ENCODE assay signal across 9 cellular contexts in the genomic region with DNA sequence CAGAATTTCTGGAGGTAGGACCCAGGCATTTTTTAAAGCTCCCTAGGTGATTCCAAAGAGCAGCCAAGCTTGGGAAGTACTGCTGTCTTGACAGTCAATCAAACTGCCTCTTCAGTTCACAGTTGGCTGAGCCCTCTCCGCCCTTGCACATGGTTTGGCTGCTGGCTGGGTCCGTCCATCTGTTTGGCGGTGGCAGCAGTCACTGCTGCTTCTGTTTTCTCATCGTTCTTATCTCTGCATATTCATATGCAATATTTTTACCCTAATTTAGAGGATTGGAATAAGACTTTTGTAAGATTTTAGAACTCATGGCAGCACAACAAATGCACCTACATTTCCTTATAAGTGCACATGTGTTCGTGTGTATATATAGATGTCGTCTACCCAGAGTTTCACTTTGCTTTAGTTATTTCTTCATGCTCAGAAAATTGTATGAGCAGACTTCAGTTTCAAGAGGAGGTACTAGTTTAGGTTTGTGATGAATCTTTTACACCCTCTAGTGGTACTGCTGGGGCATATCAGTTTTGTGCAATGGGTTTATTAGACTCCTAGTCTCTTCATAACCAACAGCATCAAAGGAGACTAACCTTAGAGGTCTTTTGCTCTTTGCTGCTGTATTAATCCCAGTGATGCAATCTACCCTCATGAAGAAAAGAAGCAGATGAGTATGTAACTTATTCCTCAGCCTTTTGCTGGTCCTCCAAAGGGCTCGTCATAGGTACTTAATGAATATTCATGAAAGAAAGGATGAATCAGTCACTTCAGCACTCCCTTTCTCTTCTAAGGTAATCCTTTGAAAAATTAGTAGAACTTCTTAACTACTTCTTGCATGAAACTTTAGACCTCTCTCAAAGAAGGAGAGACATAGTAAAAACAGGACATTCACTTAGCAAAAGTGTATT. TPM values are rescaled to one million over a fixed set of nuclear protein-coding genes. Genes with fewer than 3 reads are reported as not detected.
DNase-seq lines count a peak whose midpoint lies in the region; ATAC-seq and TF ChIP-seq lines count a peak whose summit lies in the region.
"Had no signal": no experiment of that assay in that cellular context is flagged by ENCODE, and none has a peak within 500 bp of the region (broad histone marks: within the 10 kb centered on the region; RNA-seq: fewer than 3 reads in every experiment).

No MANE protein-coding gene starts in this region.

- RAD21 ChIA-PET in HCT116 (lab: Charles Lee; ENCODE audit: low non-redundant PET in 1 of 2, low total read pairs in 2 of 2, uncharacterized antibody in 2 of 2, unreplicated experiment in 2 of 2): no interaction called here

- no peaks in the 10 kb centered on the region for H3K9me3 Mint-ChIP-seq in chondrocyte (ENCODE audit: low read depth)

- POLR2A ChIA-PET in AG04449 (lab: Yijun Ruan, JAX): no interaction called here
- POLR2A ChIA-PET in HCT116 (lab: Charles Lee): no interaction called here

- no peaks in the 10 kb centered on the region for H3K36me3 ChIP-seq in HCT116 (ENCODE audit: control insufficient read depth in 1 of 2, insufficient read depth in 2 of 2, low read length in 2 of 2)
- no peaks in the 10 kb centered on the region for H3K36me3 ChIP-seq in Peyer's patch
- H3K36me3 ChIP-seq in right lobe of liver: no peaks in the 10 kb centered on the region
- H3K36me3 ChIP-seq in tibial nerve: no peaks in the 10 kb centered on the region
- H3K36me3 ChIP-seq: SJSA1 had no signal

- no peaks in the 10 kb centered on the region for H3K36me3 Mint-ChIP-seq in chondrocyte (ENCODE audit: low read depth)

- H3K9ac ChIP-seq in HCT116 (ENCODE audit: low read length): no peak overlapping the region

- TF ChIP-seq RAD21 in HCT116 (IDR thresholded peaks at IDR 0.05; ENCODE audit: low read depth): peak; percentile 79

- H3K4me3 Mint-ChIP-seq in chondrocyte (ENCODE audit: unreplicated experiment): peak overlapping the region; percentile 45

- H3K27me3 ChIP-seq in HCT116 (ENCODE audit: insufficient read depth, low read length): peaks cover 83% of the 10 kb centered on the region
- H3K27me3 ChIP-seq in Peyer's patch: no peaks in the 10 kb centered on the region
- H3K27me3 ChIP-seq in right lobe of liver: no peaks in the 10 kb centered on the region
- no peaks in the 10 kb centered on the region for H3K27me3 ChIP-seq in tibial nerve
- H3K27me3 ChIP-seq: SJSA1 had no signal

- H4K20me1 ChIP-seq in HCT116 (ENCODE audit: insufficient read depth): no peaks in the 10 kb centered on the region

- peak; percentile 74 for TF ChIP-seq CTCF in AG04449 (IDR thresholded peaks at IDR 0.05; ENCODE audit: insufficient read depth, low read length, missing control alignments)
- TF ChIP-seq CTCF in GM10266 (IDR thresholded peaks at IDR 0.05; ENCODE audit: control insufficient read depth, insufficient read depth, low read depth, missing control alignments): peak; percentile 82
- peak; percentile 63 to 88 (median 79) for TF ChIP-seq CTCF in HCT116 (IDR thresholded peaks at IDR 0.05 in 2 of 3, conservative IDR thresholded peaks at IDR 0.05 in 1 of 3; ENCODE audit: borderline replicate concordance in 1 of 3, insufficient read depth in 1 of 3, low read depth in 2 of 3, low read length in 2 of 3)
- TF ChIP-seq CTCF in Peyer's patch (IDR thresholded peaks at IDR 0.05): peak; percentile 21 to 70 (median 60)
- TF ChIP-seq CTCF in chondrocyte (IDR thresholded peaks at IDR 0.05): peak; percentile 92
- peak; percentile 70 to 81 (median 76) for TF ChIP-seq CTCF in right lobe of liver (IDR thresholded peaks at IDR 0.05)
- TF ChIP-seq CTCF in tibial nerve (IDR thresholded peaks at IDR 0.05): peak; percentile 73 to 81 (median 78)

- H3K4me2 ChIP-seq in HCT116 (ENCODE audit: low read length): peak overlapping the region; percentile 38

- TF ChIP-seq POLR2A in HCT116 (IDR thresholded peaks at IDR 0.05; ENCODE audit: borderline replicate concordance, extremely low read depth, insufficient read depth, insufficient read length) (no peak), Peyer's patch (IDR thresholded peaks at IDR 0.05) (no peak), right lobe of liver (IDR thresholded peaks at IDR 0.05) (no peak), tibial nerve (IDR thresholded peaks at IDR 0.05) (no peak)

- peak; percentile 62 for DNase-seq in AG04449 (ENCODE audit: low read depth, low spot score)
- DNase-seq in GM10266 (ENCODE audit: extremely low spot score): peak; percentile 61
- DNase-seq in HCT116 (ENCODE audit: low read depth, low spot score): peak; percentile 39
- DNase-seq in LHCN-M2 (ENCODE audit: low read depth): peak; percentile 77
- peak in 1 of 3 donors; percentile 39 for DNase-seq in Peyer's patch
- no peak for DNase-seq in chondrocyte (ENCODE audit: low spot score)
- no peak for DNase-seq in right lobe of liver
- DNase-seq in tibial nerve (ENCODE audit: low spot score in 2 of 2): peak in 1 of 2 donors; percentile 7

- intact Hi-C loops in HCT116 (cut with micrococcal nuclease): loop anchor here (1.0 to 5.0 kb wide), 4 partner anchors 146 to 1649 kb away; no protein-coding TSS in a partner anchor
- intact Hi-C loops in right lobe of liver (cut with DNase I): no loop called here

- peaks cover 7% of the 10 kb centered on the region for H3K4me1 Mint-ChIP-seq in chondrocyte (ENCODE audit: low read depth)

- H3K4me1 ChIP-seq in HCT116 (ENCODE audit: control insufficient read depth in 1 of 2, insufficient read depth in 2 of 2, low read length in 2 of 2) (no peaks in the 10 kb centered on the region), Peyer's patch (peaks cover 0 to 4% (median 0%) of the 10 kb centered on the region in 4 donors), right lobe of liver (no peaks in the 10 kb centered on the region), tibial nerve (peaks cover 0 to 6% (median 2%) of the 10 kb centered on the region in 4 donors)
- H3K4me1 ChIP-seq: SJSA1 had no signal

- no peak overlapping the region for H3K27ac ChIP-seq in HCT116 (ENCODE audit: low read depth, low read length)
- no peak overlapping the region for H3K27ac ChIP-seq in Peyer's patch
- no peak overlapping the region for H3K27ac ChIP-seq in right lobe of liver
- no peak overlapping the region for H3K27ac ChIP-seq in tibial nerve
- H3K27ac ChIP-seq: SJSA1 had no signal

- H3K27me3 Mint-ChIP-seq in chondrocyte (ENCODE audit: low read depth): peaks cover 6% of the 10 kb centered on the region

- no peak overlapping the region for H3K27ac Mint-ChIP-seq in chondrocyte (ENCODE audit: unreplicated experiment)

- BruUV-seq in HCT116 (replicated peaks; lab: Mats Ljungman, UMichigan): no TSS peak

- no peaks in the 10 kb centered on the region for H3K79me2 ChIP-seq in HCT116 (ENCODE audit: insufficient read depth, low read length)

- H3K4me3 ChIP-seq in AG04449 (ENCODE audit: low read depth, low read length): peak overlapping the region; percentile 44
- H3K4me3 ChIP-seq in HCT116 (replicated peaks in 1 of 2; ENCODE audit: low read depth in 1 of 2, low read length in 2 of 2): no peak overlapping the region
- H3K4me3 ChIP-seq in Peyer's patch: peak overlapping the region in 2 of 4 donors; percentile 9 to 24
- H3K4me3 ChIP-seq in right lobe of liver: no peak overlapping the region
- H3K4me3 ChIP-seq in tibial nerve: peak overlapping the region; percentile 7 to 32 (median 26)
- H3K4me3 ChIP-seq: SJSA1 had no signal

- H2AFZ ChIP-seq in HCT116 (ENCODE audit: low read depth, low read length, poor library complexity, severe bottlenecking): no peak overlapping the region

- ATAC-seq in HCT116 (peak; percentile 95), right lobe of liver (peak; percentile 90 to 94 (median 94))

- TF ChIP-seq EP300 in tibial nerve (IDR thresholded peaks at IDR 0.05): no peak

- CTCF ChIA-PET in AG04449 (lab: Yijun Ruan, JAX): interaction anchor here (0.6 to 4.5 kb wide), 15 partner anchors 10 to 772 kb away, joined by 3 to 62 read pairs (median 4); partner anchors contain the start of gene KCNQ5
- CTCF ChIA-PET in HCT116 (lab: Charles Lee): interaction anchor here (1.0 kb wide), 1 partner anchor 565 kb away, joined by 4 read pairs; no protein-coding TSS in a partner anchor

- H3K9me3 ChIP-seq in HCT116 (ENCODE audit: control insufficient read depth in 1 of 2, insufficient read depth in 1 of 2, low read depth in 1 of 2, low read length in 2 of 2) (no peaks in the 10 kb centered on the region), Peyer's patch (no peaks in the 10 kb centered on the region), right lobe of liver (no peaks in the 10 kb centered on the region), tibial nerve (no peaks in the 10 kb centered on the region)
- H3K9me3 ChIP-seq: SJSA1 had no signal

- H3K9me2 ChIP-seq in HCT116 (ENCODE audit: insufficient read depth): no peaks in the 10 kb centered on the region

- WGBS in right lobe of liver (ENCODE audit: insufficient coverage, low coverage, low lambda C conversion rate, missing lambda C conversion rate): 7% methylated on average over 7 of the region's 7 CpGs
- WGBS in tibial nerve, 2 donors: 9 to 11% methylated on average over 7 of the region's 7 CpGs

TF ChIP-seq in HCT116, 20 proteins besides CTCF, POLR2A, EP300 and RAD21 (continues in another document):
- no peak for TF ChIP-seq SP1 (IDR thresholded peaks at IDR 0.05; ENCODE audit: low read depth)
- no peak for TF ChIP-seq YY1 (IDR thresholded peaks at IDR 0.05; ENCODE audit: extremely low read depth, insufficient replicate concordance, low read depth, low read length)
- no peak for TF ChIP-seq ZNF274 (IDR thresholded peaks at IDR 0.05; ENCODE audit: low read depth, low read length)

RNA-seq across cellular contexts. Expression of gene KHDC1L, which starts 44.3 kb away (rescaled TPM):
- total RNA-seq in HCT116 (2021; ENCODE audit: unreplicated experiment): 5.4 TPM
- polyA plus RNA-seq in HCT116 (2012): 6.6 and 9.2 TPM in 2 replicates
- not detected in 2 replicates for total RNA-seq in LHCN-M2 (2014; rRNA removed)
- polyA plus RNA-seq in LHCN-M2 (2012): 0.21 TPM
- total RNA-seq in Peyer's patch: not detected
- total RNA-seq in chondrocyte: not detected in 3 replicates
- total RNA-seq in right lobe of liver: not detected
- total RNA-seq in tibial nerve: under 1 TPM in 1 of 4 donors, not detected in 3; 0.84 TPM
- total RNA-seq: SJSA1 had no signal

Comparison
In these comparisons a context has a peak if more than half of its experiments do, and no peak if none do; other contexts are left out.
1. DNase-seq: peak in AG04449 (single experiment), GM10266 (single experiment), HCT116 (single experiment) and LHCN-M2 (single experiment); none in chondrocyte (single experiment) and right lobe of liver (0 of 3).
2. H3K4me3 ChIP-seq: peak in AG04449 (single experiment) and tibial nerve (4 of 4); none in HCT116 (0 of 2) and right lobe of liver (0 of 3).
3. Peak in every context shown above with its lines, with median percentiles within 50 percentile points of each other: CTCF ChIP-seq.